In genomic region chr16:70694517-70695218, GRCh38 we compare ENCODE assay signal across 12 cellular contexts. TPM values are rescaled to one million over a fixed set of nuclear protein-coding genes. Genes with fewer than 3 reads are reported as not detected.
DNase-seq lines count a peak whose midpoint lies in the region; ATAC-seq, FAIRE-seq and TF ChIP-seq lines count a peak whose summit lies in the region.
"Had no signal": no experiment of that assay in that cellular context is flagged by ENCODE, and none has a peak within 500 bp of the region (broad histone marks: within the 10 kb centered on the region; RNA-seq: fewer than 3 reads in every experiment).

No MANE protein-coding gene starts in this region.

- no TSS peak for BruUV-seq in mammary epithelial cell (replicated peaks; lab: Mats Ljungman, UMichigan)

- CTCF ChIA-PET in activated CD8-positive, alpha-beta T cell treated with anti-CD3 and anti-CD28 coated beads, Interleukin-2, amount 10 ng/mL, durations not matched to agents 7 days and 5 days (lab: Charles Lee), result interaction anchor here (1.5 to 3.4 kb wide), 4 partner anchors 14 to 76 kb away, joined by 4 to 26 read pairs (median 14); no protein-coding TSS in a partner anchor
- CTCF ChIA-PET in activated CD8-positive, alpha-beta T cell treated with anti-CD3 and anti-CD28 coated beads for 36 hours (lab: Charles Lee), result interaction anchor here (1.1 to 1.5 kb wide), 2 partner anchors 43 to 45 kb away, joined by 3 to 4 read pairs; no protein-coding TSS in a partner anchor
- CTCF ChIA-PET in mammary epithelial cell (lab: Charles Lee; ENCODE audit: low non-redundant PET), result interaction anchor here (0.6 kb wide), 1 partner anchor 13 kb away, joined by 3 read pairs; no protein-coding TSS in a partner anchor

- peaks cover 49% of the 10 kb centered on the region for H3K4me1 Mint-ChIP-seq in activated CD8-positive, alpha-beta T cell treated with anti-CD3 and anti-CD28 coated beads, Interleukin-2, amount 10 ng/mL, durations not matched to agents 7 days and 5 days (ENCODE audit: low read depth)
- H3K4me1 Mint-ChIP-seq in activated CD8-positive, alpha-beta T cell treated with anti-CD3 and anti-CD28 coated beads for 36 hours (ENCODE audit: low read depth), result peaks cover 37% of the 10 kb centered on the region

- H3K9me3 Mint-ChIP-seq in activated CD8-positive, alpha-beta T cell treated with anti-CD3 and anti-CD28 coated beads, Interleukin-2, amount 10 ng/mL, durations not matched to agents 7 days and 5 days (ENCODE audit: insufficient read depth), result no peaks in the 10 kb centered on the region
- H3K9me3 Mint-ChIP-seq in activated CD8-positive, alpha-beta T cell treated with anti-CD3 and anti-CD28 coated beads for 36 hours, result no peaks in the 10 kb centered on the region

- DNase-seq in activated CD8-positive, alpha-beta T cell treated with anti-CD3 and anti-CD28 coated beads, Interleukin-2, amount 10 ng/mL, durations not matched to agents 7 days and 5 days, result no peak
- DNase-seq in activated CD8-positive, alpha-beta T cell treated with anti-CD3 and anti-CD28 coated beads for 36 hours, result no peak
- DNase-seq in mammary epithelial cell, result no peak
- DNase-seq in upper lobe of right lung, result no peak
- no peak for DNase-seq in AG08395 (ENCODE audit: low spot score)
- no peak for DNase-seq in aorta
- no peak for DNase-seq in HTR-8/SVneo (ENCODE audit: insufficient read length, low spot score)
- DNase-seq: activated effector memory CD4-positive, alpha-beta T cell treated with Interleukin-2 at 50 U/mL for 16 hours; NCI-H526; stimulated activated CD4-positive, alpha-beta T cell treated with anti-CD3 and anti-CD28 coated beads, Interleukin-12 subunit alpha, Interleukin-12 subunit beta, amount 100 ng/mL, for 4 hours had no signal

- H3K36me3 Mint-ChIP-seq in activated CD8-positive, alpha-beta T cell treated with anti-CD3 and anti-CD28 coated beads, Interleukin-2, amount 10 ng/mL, durations not matched to agents 7 days and 5 days (ENCODE audit: low read depth), result peaks cover 12% of the 10 kb centered on the region
- no peaks in the 10 kb centered on the region for H3K36me3 Mint-ChIP-seq in activated CD8-positive, alpha-beta T cell treated with anti-CD3 and anti-CD28 coated beads for 36 hours (ENCODE audit: low read depth)

- intact Hi-C loops in activated CD8-positive, alpha-beta T cell treated with anti-CD3 and anti-CD28 coated beads for 36 hours (cut with micrococcal nuclease), result no loop called here
- intact Hi-C loops in mammary epithelial cell (cut with micrococcal nuclease) (no loop called here), upper lobe of right lung (cut with DNase I) (no loop called here), aorta (cut with DNase I) (no loop called here)

- in situ Hi-C loops in mammary epithelial cell (cut with MboI; ENCODE audit: low sequenced_read_pairs in 2 of 2), result no loop called here

- no peak overlapping the region for H2AFZ ChIP-seq in mammary epithelial cell (ENCODE audit: low read depth, low read length)

- POLR2A ChIA-PET in activated CD8-positive, alpha-beta T cell treated with anti-CD3 and anti-CD28 coated beads, Interleukin-2, amount 10 ng/mL, durations not matched to agents 7 days and 5 days (lab: Charles Lee), result interaction anchor here (1.0 to 3.0 kb wide), 2 partner anchors 16 to 43 kb away, joined by 3 to 31 read pairs; no protein-coding TSS in a partner anchor
- POLR2A ChIA-PET in activated CD8-positive, alpha-beta T cell treated with anti-CD3 and anti-CD28 coated beads for 36 hours (lab: Charles Lee), result interaction anchor here (0.8 to 1.2 kb wide), 2 partner anchors 10 to 43 kb away, joined by 3 to 4 read pairs; no protein-coding TSS in a partner anchor

- H3K27me3 ChIP-seq in mammary epithelial cell (ENCODE audit: insufficient read depth, low read length) (no peaks in the 10 kb centered on the region), upper lobe of right lung (no peaks in the 10 kb centered on the region), aorta (ENCODE audit: control insufficient read depth in 1 of 2, insufficient read depth in 2 of 2, low read length in 1 of 2) (no peaks in the 10 kb centered on the region)

- H3K4me1 ChIP-seq in mammary epithelial cell (ENCODE audit: insufficient read depth, low read length) (peaks cover 64% of the 10 kb centered on the region), mesodermal cell (ENCODE audit: control insufficient read depth, insufficient read depth, low read length, poor library complexity, severe bottlenecking) (peaks cover 66% of the 10 kb centered on the region), upper lobe of right lung (peaks cover 82% of the 10 kb centered on the region), aorta (ENCODE audit: control insufficient read depth in 1 of 2, insufficient read depth in 2 of 2, low read length in 2 of 2) (peaks cover 0 to 2% of the 10 kb centered on the region in 2 donors)

- H3K9me3 ChIP-seq in mammary epithelial cell (replicated peaks; ENCODE audit: insufficient read depth, low read length) (no peaks in the 10 kb centered on the region), mesodermal cell (ENCODE audit: control insufficient read depth, low read length) (no peaks in the 10 kb centered on the region), upper lobe of right lung (no peaks in the 10 kb centered on the region), aorta (ENCODE audit: control insufficient read depth, low read length) (no peaks in the 10 kb centered on the region)

- no peak overlapping the region for H3K4me3 ChIP-seq in mammary epithelial cell (replicated peaks in 1 of 3; ENCODE audit: insufficient read depth in 1 of 3, low read depth in 2 of 3, low read length in 3 of 3)
- H3K4me3 ChIP-seq in mesodermal cell (ENCODE audit: extremely low read depth, insufficient read depth, low read length, poor library complexity, severe bottlenecking), result no peak overlapping the region
- H3K4me3 ChIP-seq in upper lobe of right lung, result no peak overlapping the region
- H3K4me3 ChIP-seq in aorta (ENCODE audit: low read length in 2 of 2), result no peak overlapping the region

- WGBS in mammary epithelial cell (ENCODE audit: low coverage, missing lambda C conversion rate), result 74% methylated on average over 4 of the region's 11 CpGs
- 80 to 87% methylated on average over 7 to 11 of the region's 11 CpGs for WGBS in mesodermal cell (ENCODE audit: insufficient coverage in 2 of 2), 2 experiments
- 60 to 65% methylated on average over 11 of the region's 11 CpGs for WGBS in aorta, 2 donors

- no peak for TF ChIP-seq CTCF in activated CD8-positive, alpha-beta T cell treated with anti-CD3 and anti-CD28 coated beads for 36 hours (IDR thresholded peaks at IDR 0.05)
- TF ChIP-seq CTCF in mammary epithelial cell (conservative IDR thresholded peaks at IDR 0.05 in 1 of 2, IDR thresholded peaks at IDR 0.05 in 1 of 2; ENCODE audit: extremely low read depth in 1 of 2, insufficient read depth in 1 of 2, low read depth in 1 of 2, low read length in 2 of 2) (no peak), upper lobe of right lung (IDR thresholded peaks at IDR 0.05) (no peak)

- H3K36me3 ChIP-seq in mammary epithelial cell (ENCODE audit: insufficient read depth, low read length) (no peaks in the 10 kb centered on the region), mesodermal cell (ENCODE audit: control insufficient read depth, insufficient read depth, low read length) (peaks cover 15% of the 10 kb centered on the region), upper lobe of right lung (peaks cover 10% of the 10 kb centered on the region), aorta (ENCODE audit: control insufficient read depth in 1 of 2, insufficient read depth in 2 of 2, low read length in 1 of 2) (no peaks in the 10 kb centered on the region)

- H3K27ac ChIP-seq in mammary epithelial cell (ENCODE audit: insufficient read depth, low read depth, low read length), result no peak overlapping the region
- peak overlapping the region; percentile 84 for H3K27ac ChIP-seq in mesodermal cell (ENCODE audit: low read depth, low read length, severe bottlenecking)
- H3K27ac ChIP-seq in upper lobe of right lung, result peak overlapping the region; percentile 89
- H3K27ac ChIP-seq in aorta (ENCODE audit: low read depth in 1 of 2, low read length in 2 of 2), result peak overlapping the region in 1 of 2 donors; percentile 92

- no peak overlapping the region for H3K4me3 Mint-ChIP-seq in activated CD8-positive, alpha-beta T cell treated with anti-CD3 and anti-CD28 coated beads, Interleukin-2, amount 10 ng/mL, durations not matched to agents 7 days and 5 days
- no peak overlapping the region for H3K4me3 Mint-ChIP-seq in activated CD8-positive, alpha-beta T cell treated with anti-CD3 and anti-CD28 coated beads for 36 hours

- no peaks in the 10 kb centered on the region for H3K27me3 Mint-ChIP-seq in activated CD8-positive, alpha-beta T cell treated with anti-CD3 and anti-CD28 coated beads, Interleukin-2, amount 10 ng/mL, durations not matched to agents 7 days and 5 days (ENCODE audit: low read depth)
- H3K27me3 Mint-ChIP-seq in activated CD8-positive, alpha-beta T cell treated with anti-CD3 and anti-CD28 coated beads for 36 hours, result no peaks in the 10 kb centered on the region

- peak overlapping the region; percentile 65 for H3K4me2 ChIP-seq in mammary epithelial cell (ENCODE audit: insufficient read depth, low read depth, low read length)

- H4K20me1 ChIP-seq in mammary epithelial cell (ENCODE audit: insufficient read depth, low read length), result no peaks in the 10 kb centered on the region

- dilution Hi-C loops in mammary epithelial cell (cut with HindIII; ENCODE audit: low sequenced_read_pairs), result no loop called here

- no peaks in the 10 kb centered on the region for H3K79me2 ChIP-seq in mammary epithelial cell (ENCODE audit: insufficient read depth, low read length)

- ATAC-seq in activated CD8-positive, alpha-beta T cell treated with anti-CD3 and anti-CD28 coated beads, Interleukin-2, amount 10 ng/mL, durations not matched to agents 7 days and 5 days, result no peak
- no peak for ATAC-seq in activated CD8-positive, alpha-beta T cell treated with anti-CD3 and anti-CD28 coated beads for 36 hours
- ATAC-seq in upper lobe of right lung (no peak), aorta (ENCODE audit: low FRiP score) (no peak)

- H3K27ac Mint-ChIP-seq in activated CD8-positive, alpha-beta T cell treated with anti-CD3 and anti-CD28 coated beads, Interleukin-2, amount 10 ng/mL, durations not matched to agents 7 days and 5 days, result peak overlapping the region; percentile 91
- H3K27ac Mint-ChIP-seq in activated CD8-positive, alpha-beta T cell treated with anti-CD3 and anti-CD28 coated beads for 36 hours, result no peak overlapping the region

- no peak overlapping the region for H3K9ac ChIP-seq in mammary epithelial cell (ENCODE audit: insufficient read depth, low read length)

- FAIRE-seq in HTR-8/SVneo (lab: Jason Lieb, UNC), result no peak
- FAIRE-seq: TTC549 had no signal

RNA-seq across cellular contexts. Expression of gene MTSS2, which starts 8.8 kb away (rescaled TPM):
- total RNA-seq in activated CD8-positive, alpha-beta T cell treated with anti-CD3 and anti-CD28 coated beads, Interleukin-2, amount 10 ng/mL, durations not matched to agents 7 days and 5 days, result 1 to 10 TPM; 5.7 to 6.0 TPM
- 1 to 10 TPM; 4.4 to 4.6 TPM for total RNA-seq in activated CD8-positive, alpha-beta T cell treated with anti-CD3 and anti-CD28 coated beads for 36 hours
- total RNA-seq in mammary epithelial cell (10 to 100 TPM; 25.8 to 42.9 TPM), upper lobe of right lung (81.3 TPM), aorta (10 to 100 TPM; 65.7 to 87.4 TPM)
- polyA plus RNA-seq in mammary epithelial cell (46.7 TPM), aorta (10 to 100 TPM; 22.0 to 33.4 TPM)
- polyA minus RNA-seq in mammary epithelial cell, result 28.8 TPM
- 57.6 TPM for polyA plus RNA-seq in mesodermal cell (2013, experiment 1 of 2)
- polyA plus RNA-seq in mesodermal cell (2013, experiment 2 of 2), result 44.7 TPM

RNA-seq across cellular contexts. Expression of gene IL34, which starts 48.3 kb away (rescaled TPM):
- total RNA-seq in activated CD8-positive, alpha-beta T cell treated with anti-CD3 and anti-CD28 coated beads, Interleukin-2, amount 10 ng/mL, durations not matched to agents 7 days and 5 days, result under 1 TPM; 0.13 to 0.42 TPM
- total RNA-seq in activated CD8-positive, alpha-beta T cell treated with anti-CD3 and anti-CD28 coated beads for 36 hours, result not detected
- total RNA-seq in mammary epithelial cell (10 to 100 TPM in 1 of 2 donors, under 1 TPM in 1; 0.49 to 42.7 TPM), upper lobe of right lung (3.3 TPM), aorta (10 to 100 TPM; 14.2 to 21.9 TPM)
- polyA plus RNA-seq in mammary epithelial cell (0.84 TPM), aorta (10 to 100 TPM; 19.4 to 98.6 TPM)
- polyA minus RNA-seq in mammary epithelial cell, result 2.3 TPM
- polyA plus RNA-seq in mesodermal cell (2013, experiment 1 of 2), result not detected
- polyA plus RNA-seq in mesodermal cell (2013, experiment 2 of 2), result not detected
